Comparison of ENCODE assay signal across 1 cellular context in the genomic region with DNA sequence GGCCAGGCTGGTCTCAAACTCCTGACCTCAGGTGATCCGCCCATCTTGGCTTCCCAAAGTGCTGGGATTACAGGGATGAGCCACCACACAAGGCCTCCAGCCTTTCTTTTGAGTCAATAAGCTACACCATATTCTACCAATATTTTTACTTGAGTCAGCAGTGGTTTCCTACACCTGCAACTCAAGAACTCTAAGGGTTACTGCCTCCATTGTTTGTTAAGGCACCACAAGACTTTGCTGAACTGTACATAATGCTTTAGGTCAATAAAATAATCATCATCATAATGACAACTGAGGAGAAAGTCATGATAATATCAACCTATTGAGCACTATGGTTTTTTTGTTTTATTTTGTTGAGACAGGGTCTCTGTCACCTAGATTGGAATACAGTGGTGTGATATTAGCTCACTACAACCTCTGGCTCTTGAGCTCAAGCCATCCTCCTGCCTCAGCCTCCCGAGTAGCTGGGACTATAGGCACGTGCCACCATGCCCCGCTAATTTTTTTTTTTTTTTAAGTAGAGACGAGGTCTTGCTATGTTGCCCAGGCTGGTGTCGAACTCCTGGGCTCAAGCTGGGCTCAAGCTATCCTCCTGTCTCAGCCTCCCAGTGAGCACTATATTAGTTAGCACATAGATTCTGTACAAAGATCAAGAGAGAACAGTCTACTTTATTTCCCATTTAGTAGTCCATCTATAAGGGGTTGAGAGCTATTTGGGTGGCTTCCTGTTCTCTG.
TF ChIP-seq lines count a peak whose summit lies in the region.

No MANE protein-coding gene starts in this region.

TF ChIP-seq in HCT116, 20 proteins besides CTCF, POLR2A, EP300 and RAD21 (continued from another document):
- TF ChIP-seq, protein P1, sequence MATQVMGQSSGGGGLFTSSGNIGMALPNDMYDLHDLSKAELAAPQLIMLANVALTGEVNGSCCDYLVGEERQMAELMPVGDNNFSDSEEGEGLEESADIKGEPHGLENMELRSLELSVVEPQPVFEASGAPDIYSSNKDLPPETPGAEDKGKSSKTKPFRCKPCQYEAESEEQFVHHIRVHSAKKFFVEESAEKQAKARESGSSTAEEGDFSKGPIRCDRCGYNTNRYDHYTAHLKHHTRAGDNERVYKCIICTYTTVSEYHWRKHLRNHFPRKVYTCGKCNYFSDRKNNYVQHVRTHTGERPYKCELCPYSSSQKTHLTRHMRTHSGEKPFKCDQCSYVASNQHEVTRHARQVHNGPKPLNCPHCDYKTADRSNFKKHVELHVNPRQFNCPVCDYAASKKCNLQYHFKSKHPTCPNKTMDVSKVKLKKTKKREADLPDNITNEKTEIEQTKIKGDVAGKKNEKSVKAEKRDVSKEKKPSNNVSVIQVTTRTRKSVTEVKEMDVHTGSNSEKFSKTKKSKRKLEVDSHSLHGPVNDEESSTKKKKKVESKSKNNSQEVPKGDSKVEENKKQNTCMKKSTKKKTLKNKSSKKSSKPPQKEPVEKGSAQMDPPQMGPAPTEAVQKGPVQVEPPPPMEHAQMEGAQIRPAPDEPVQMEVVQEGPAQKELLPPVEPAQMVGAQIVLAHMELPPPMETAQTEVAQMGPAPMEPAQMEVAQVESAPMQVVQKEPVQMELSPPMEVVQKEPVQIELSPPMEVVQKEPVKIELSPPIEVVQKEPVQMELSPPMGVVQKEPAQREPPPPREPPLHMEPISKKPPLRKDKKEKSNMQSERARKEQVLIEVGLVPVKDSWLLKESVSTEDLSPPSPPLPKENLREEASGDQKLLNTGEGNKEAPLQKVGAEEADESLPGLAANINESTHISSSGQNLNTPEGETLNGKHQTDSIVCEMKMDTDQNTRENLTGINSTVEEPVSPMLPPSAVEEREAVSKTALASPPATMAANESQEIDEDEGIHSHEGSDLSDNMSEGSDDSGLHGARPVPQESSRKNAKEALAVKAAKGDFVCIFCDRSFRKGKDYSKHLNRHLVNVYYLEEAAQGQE (IDR thresholded peaks at IDR 0.05; ENCODE audit: low read depth), result no peak
TF ChIP-seq in HCT116: peak in this region for 0.
